In the genomic region with DNA sequence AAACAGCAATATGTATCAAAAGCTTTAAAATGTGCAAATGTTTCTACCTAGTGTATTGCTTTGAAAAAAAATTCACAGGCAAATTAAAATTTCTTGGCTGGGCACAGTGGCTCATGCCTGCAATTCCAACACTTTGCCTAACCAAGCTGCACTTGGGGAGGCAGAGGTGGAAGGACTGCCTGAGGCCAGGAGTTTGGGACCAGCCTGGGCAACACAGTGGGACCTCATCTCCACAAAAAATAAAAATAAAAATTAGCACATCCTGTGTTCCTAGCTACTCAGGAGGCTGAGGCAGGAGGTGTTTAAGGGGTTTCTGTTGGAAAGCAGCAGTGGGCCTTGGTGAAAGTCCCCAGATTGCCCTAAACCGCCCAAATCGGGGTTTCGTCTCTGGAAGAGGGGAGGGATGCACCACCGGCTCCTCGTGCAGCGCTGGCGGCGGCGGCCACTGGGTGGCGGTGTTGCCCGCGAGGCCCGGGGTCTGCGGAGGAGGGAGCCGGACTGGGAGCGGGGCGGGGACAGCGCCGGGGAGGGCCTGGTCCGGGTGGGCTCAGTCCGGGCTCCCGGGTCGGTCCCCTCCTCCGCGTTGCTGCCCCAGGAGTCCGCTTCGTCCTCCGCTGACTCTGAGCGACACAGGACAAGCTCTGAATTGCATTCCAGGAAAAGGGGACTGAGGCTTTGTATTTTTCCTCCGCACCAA, we compare ENCODE assay signal across 8 cellular contexts.
DNase-seq lines count a peak whose midpoint lies in the region; ATAC-seq and TF ChIP-seq lines count a peak whose summit lies in the region.

No MANE protein-coding gene starts in this region.

- H3K4me1 ChIP-seq in PC-3 (ENCODE audit: insufficient read depth, low read length) (no peaks in the 10 kb centered on the region), osteoblast (ENCODE audit: insufficient read depth, low read length) (no peaks in the 10 kb centered on the region)

- H3K9me3 Mint-ChIP-seq in type B pancreatic cell: peaks cover 4% of the 10 kb centered on the region

- peak overlapping the region; percentile 71 for H3K4me3 Mint-ChIP-seq in type B pancreatic cell

- intact Hi-C loops in PC-3 (cut with micrococcal nuclease) (loop anchor here (1.0 kb wide), 1 partner anchor 73 kb away; no protein-coding TSS in a partner anchor), Right ventricle myocardium superior (cut with DNase I) (no loop called here)

- H3K9me2 ChIP-seq in PC-3 (replicated peaks; ENCODE audit: low read length): no peaks in the 10 kb centered on the region

- H3K27ac ChIP-seq in PC-3 (ENCODE audit: low read length): no peak overlapping the region
- H3K27ac ChIP-seq in osteoblast (ENCODE audit: low read depth, low read length): no peak overlapping the region

- H3K79me2 ChIP-seq in PC-3 (ENCODE audit: low read length): no peaks in the 10 kb centered on the region
- no peaks in the 10 kb centered on the region for H3K79me2 ChIP-seq in osteoblast (ENCODE audit: insufficient read depth, low read length)

- H3K27me3 Mint-ChIP-seq in type B pancreatic cell: peaks cover 66% of the 10 kb centered on the region

- no peak overlapping the region for H3K27ac Mint-ChIP-seq in type B pancreatic cell

- H2AFZ ChIP-seq in PC-3 (ENCODE audit: low read length) (peak overlapping the region; percentile 48), osteoblast (ENCODE audit: low read length) (peak overlapping the region; percentile 94)

- H4K20me1 ChIP-seq in PC-3 (ENCODE audit: low read length) (no peaks in the 10 kb centered on the region), osteoblast (ENCODE audit: insufficient read depth, low read length) (no peaks in the 10 kb centered on the region)

- POLR2A ChIA-PET in PC-3 (lab: Charles Lee; ENCODE audit: unreplicated experiment): no interaction called here

- H3K36me3 Mint-ChIP-seq in type B pancreatic cell: no peaks in the 10 kb centered on the region

- no peaks in the 10 kb centered on the region for H3K9me3 ChIP-seq in PC-3 (ENCODE audit: low read length)
- no peaks in the 10 kb centered on the region for H3K9me3 ChIP-seq in osteoblast (ENCODE audit: low read depth, low read length)

- H3K4me3 ChIP-seq in PC-3 (ENCODE audit: low read length): peak overlapping the region; percentile 30; the same call in 1 of the 2 replicates
- peak overlapping the region; percentile 70 for H3K4me3 ChIP-seq in osteoblast (ENCODE audit: insufficient read depth, low read length)

- H3K9ac ChIP-seq in PC-3 (ENCODE audit: low read length): no peak overlapping the region

- CTCF ChIA-PET in PC-3 (lab: Charles Lee): no interaction called here

- H3F3A ChIP-seq in PC-3 (ENCODE audit: low read length, unreplicated experiment): no peaks in the 10 kb centered on the region

- H3K4me2 ChIP-seq in PC-3 (ENCODE audit: low read length) (peak overlapping the region; percentile 54), osteoblast (ENCODE audit: insufficient read depth, low read length) (peak overlapping the region; percentile 91)

- DNase-seq in NOMO-1 (lab: John Stamatoyannopoulos, UW; ENCODE audit: unreplicated experiment in 2 of 2) (peak; percentile 11 to 15), NOMO-1 treated with DMSO at 0.1 percent for 48 hours (lab: John Stamatoyannopoulos, UW; ENCODE audit: unreplicated experiment) (no peak), PC-3 (peak; percentile 57), Right ventricle myocardium superior (peak; percentile 76), osteoblast (ENCODE audit: insufficient read length, low spot score, missing footprints) (peak; percentile 97), type B pancreatic cell (ENCODE audit: extremely low spot score, unreplicated experiment) (peak; percentile 88)
- DNase-seq in activated naive CD4-positive, alpha-beta T cell treated with Interleukin-2 at 50 U/mL for 16 hours: peak; percentile 36

- no peaks in the 10 kb centered on the region for H3K36me3 ChIP-seq in PC-3 (ENCODE audit: low read depth, low read length)
- no peaks in the 10 kb centered on the region for H3K36me3 ChIP-seq in osteoblast (ENCODE audit: insufficient read depth, low read length)

- ATAC-seq in HG02884 (IDR thresholded peaks at IDR 0.05; ENCODE audit: unreplicated experiment) (peak; percentile 94), PC-3 (peak; percentile 98), Right ventricle myocardium superior (ENCODE audit: poor library complexity) (peak; percentile 99)

- peak; percentile 90 for TF ChIP-seq CTCF in PC-3 (conservative IDR thresholded peaks at IDR 0.05; ENCODE audit: low read depth, low read length)
- peak; percentile 64 for TF ChIP-seq CTCF in osteoblast (IDR thresholded peaks at IDR 0.05; ENCODE audit: extremely low read depth, low read depth, low read length)
- TF ChIP-seq CTCF in type B pancreatic cell (conservative IDR thresholded peaks at IDR 0.05): peak; percentile 98

- H3K27me3 ChIP-seq in PC-3 (ENCODE audit: low read length) (peaks cover 83% of the 10 kb centered on the region), osteoblast (ENCODE audit: insufficient read depth, low read length) (no peaks in the 10 kb centered on the region)

- H3K4me1 Mint-ChIP-seq in type B pancreatic cell (ENCODE audit: unreplicated experiment): peaks cover 5% of the 10 kb centered on the region

- no TSS peak for BruUV-seq in PC-3 (replicated peaks; lab: Mats Ljungman, UMichigan)
